In the genomic region with DNA sequence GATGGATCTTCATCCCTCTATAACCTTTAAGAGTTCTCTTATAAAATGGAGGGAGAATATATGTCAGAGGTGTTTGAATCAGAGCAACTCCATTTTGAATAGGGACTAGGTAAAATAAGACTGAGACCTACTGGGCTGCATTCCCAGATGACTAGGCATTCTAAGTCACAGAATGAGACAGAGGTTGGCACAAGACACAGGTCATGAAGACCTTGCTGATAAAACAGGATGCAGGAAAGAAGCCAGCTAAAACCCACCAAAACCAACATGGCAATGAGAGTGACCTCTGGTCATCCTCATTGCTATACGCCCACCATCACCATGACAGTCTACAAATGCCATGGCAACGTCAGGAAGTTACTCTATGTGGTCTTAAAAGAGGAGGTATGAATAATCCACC, we compare ENCODE assay signal across 28 cellular contexts.
DNase-seq lines count a peak whose midpoint lies in the region; ATAC-seq and TF ChIP-seq lines count a peak whose summit lies in the region.
"Had no signal": no experiment of that assay in that cellular context is flagged by ENCODE, and none has a peak within 500 bp of the region (broad histone marks: within the 10 kb centered on the region; RNA-seq: fewer than 3 reads in every experiment).

No MANE protein-coding gene starts in this region.

- peaks cover 3 to 34% of the 10 kb centered on the region in 2 donors for H3K36me3 ChIP-seq in psoas muscle (ENCODE audit: insufficient read depth in 1 of 2, low read depth in 1 of 2)
- no peaks in the 10 kb centered on the region for H3K36me3 ChIP-seq in effector memory CD4-positive, alpha-beta T cell (ENCODE audit: control insufficient read depth, insufficient read depth, low read length)
- H3K36me3 ChIP-seq: ovary had no signal

- no peak overlapping the region for H3K4me3 ChIP-seq in AG10803 (ENCODE audit: low read length)
- H3K4me3 ChIP-seq in cardiac fibroblast (replicated peaks in 1 of 2; ENCODE audit: low read depth in 2 of 2, low read length in 2 of 2) = no peak overlapping the region
- H3K4me3 ChIP-seq in psoas muscle = no peak overlapping the region
- H3K4me3 ChIP-seq in effector memory CD4-positive, alpha-beta T cell (ENCODE audit: insufficient read depth, low read depth, low read length, poor library complexity, severe bottlenecking) = no peak overlapping the region
- H3K4me3 ChIP-seq: dorsolateral prefrontal cortex, ovary, PC-9, skin epidermis had no signal

- intact Hi-C loops in psoas muscle (cut with DNase I) = no loop called here

- TF ChIP-seq CTCF in AG10803 (conservative IDR thresholded peaks at IDR 0.05; ENCODE audit: low read length) (no peak), cardiac fibroblast (IDR thresholded peaks at IDR 0.05; ENCODE audit: low read depth, low read length) (no peak), psoas muscle (IDR thresholded peaks at IDR 0.05) (no peak)

- WGBS in psoas muscle, 3 donors = 86 to 90% (median 86%) methylated on average over 2 of the region's 2 CpGs

- H3K9me3 ChIP-seq in psoas muscle = no peaks in the 10 kb centered on the region
- H3K9me3 ChIP-seq in effector memory CD4-positive, alpha-beta T cell (ENCODE audit: control insufficient read depth, low read length) = no peaks in the 10 kb centered on the region
- H3K9me3 ChIP-seq: ovary had no signal

- H3K27ac ChIP-seq in psoas muscle = peak overlapping the region; percentile 36
- H3K27ac ChIP-seq in effector memory CD4-positive, alpha-beta T cell (ENCODE audit: insufficient read depth, low read length, poor library complexity, severe bottlenecking) = no peak overlapping the region
- H3K27ac ChIP-seq: dorsolateral prefrontal cortex, HL-60, ovary, PC-9, skin epidermis had no signal

- DNase-seq in AG10803 (ENCODE audit: low read depth) = peak; percentile 22
- peak; percentile 9 for DNase-seq in RKO (ENCODE audit: low spot score)
- peak; percentile 21 to 36 for DNase-seq in cardiac fibroblast (ENCODE audit: low read depth in 2 of 2)
- no peak for DNase-seq in psoas muscle
- no peak for DNase-seq in glomerular visceral epithelial cell (ENCODE audit: extremely low spot score)
- no peak for DNase-seq in effector memory CD4-positive, alpha-beta T cell
- no peak for DNase-seq in OCI-M1 (lab: John Stamatoyannopoulos, UW)
- DNase-seq: activated CD4-positive, alpha-beta T cell treated with anti-CD3 and anti-CD28 coated beads, Interleukin-2, amount 50 U/mL, for 1 hour; activated naive CD8-positive, alpha-beta T cell treated with anti-CD3 and anti-CD28 coated beads, Interleukin-2, amount 50 U/mL, for 24 hours; activated T-cell treated with anti-CD3 and anti-CD28 coated beads, Interleukin-2, amount 50 U/mL, for 48 hours; AML-193; CD4-positive, alpha-beta T cell; dorsolateral prefrontal cortex; glutamatergic neuron; NCI-H1417; NCI-H2029; NCI-H524; nephron progenitor cell; NK-92 treated with Interleukin-12 subunit alpha and Interleukin-12 subunit beta, amount 100 ng/mL, for 24 hours; ovary; PC-9; Right ventricle myocardium superior; substantia nigra had no signal

- H3K27me3 ChIP-seq in psoas muscle (ENCODE audit: insufficient read depth in 3 of 3, low read length in 2 of 3) = no peaks in the 10 kb centered on the region
- no peaks in the 10 kb centered on the region for H3K27me3 ChIP-seq in effector memory CD4-positive, alpha-beta T cell (replicated peaks; ENCODE audit: control insufficient read depth, insufficient read depth, low read length, poor library complexity, severe bottlenecking)
- H3K27me3 ChIP-seq: dorsolateral prefrontal cortex, ovary had no signal

- H3K4me1 ChIP-seq in psoas muscle = peaks cover 15% of the 10 kb centered on the region
- no peaks in the 10 kb centered on the region for H3K4me1 ChIP-seq in effector memory CD4-positive, alpha-beta T cell (ENCODE audit: control insufficient read depth, insufficient read depth, low read length, poor library complexity, severe bottlenecking)

- peak; percentile 33 to 64 (median 43) for ATAC-seq in psoas muscle
- ATAC-seq in activated CD4-positive, CD25-positive, alpha-beta regulatory T cell treated with anti-CD3 and anti-CD28 coated beads, Interleukin-2, amount 50 U/mL, for 24 hours = no peak
- ATAC-seq: activated naive CD8-positive, alpha-beta T cell treated with anti-CD3 and anti-CD28 coated beads, Interleukin-2, amount 50 U/mL, for 24 hours; left lobe of liver; stimulated activated memory B cell treated with anti-CD40 and anti-IgM and Interleukin-4, amounts not matched to agents 10 μg/mL and 1 μg/mL and 100 μg/mL, for 72 hours had no signal

Comparison
In these comparisons a context has a peak if more than half of its experiments do, and no peak if none do; other contexts are left out.
1. DNase-seq: peak in AG10803 (single experiment), RKO (single experiment) and cardiac fibroblast (2 of 2); none in psoas muscle (0 of 2), glomerular visceral epithelial cell (single experiment), effector memory CD4-positive, alpha-beta T cell (0 of 3) and OCI-M1 (single experiment).
2. ATAC-seq: peak in psoas muscle (4 of 4); none in activated CD4-positive, CD25-positive, alpha-beta regulatory T cell treated with anti-CD3 and anti-CD28 coated beads, Interleukin-2, amount 50 U/mL, for 24 hours (0 of 2).